27 cellular contexts compared by ENCODE assay signal in the genomic region with DNA sequence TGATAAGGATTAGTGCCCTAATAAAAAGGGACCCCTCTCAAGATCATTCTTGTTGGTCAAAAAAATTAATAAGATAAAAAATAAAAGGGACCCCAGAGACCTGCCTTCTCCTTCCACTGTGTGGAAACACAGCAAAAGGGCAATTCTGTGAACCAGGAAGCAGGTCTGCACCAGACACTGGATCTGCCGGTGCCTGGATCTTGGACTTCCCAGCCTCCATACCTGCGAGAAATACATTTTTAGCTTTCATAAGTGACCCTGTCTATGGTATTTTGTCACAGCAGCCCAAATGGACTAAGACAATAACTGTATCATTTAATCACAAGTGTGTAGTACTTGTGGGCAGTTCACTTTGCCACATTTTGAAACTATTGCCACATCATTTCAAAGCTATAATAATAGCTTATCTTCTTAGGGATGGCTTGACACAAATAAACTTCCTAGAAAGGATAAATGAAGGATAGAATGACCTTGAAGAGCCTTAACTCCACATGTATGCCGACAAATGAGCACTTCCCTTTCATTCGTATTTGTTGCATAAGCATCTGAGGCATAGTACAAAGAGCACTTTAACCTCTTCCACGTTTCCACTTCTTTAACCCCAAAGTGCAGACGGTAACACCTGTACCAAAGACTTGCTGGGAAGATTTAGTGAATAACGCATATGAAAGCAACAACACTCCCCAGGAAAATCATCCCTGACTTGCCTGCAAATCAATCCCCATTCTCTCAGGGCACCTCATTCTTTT.
"Had no signal": no experiment of that assay in that cellular context is flagged by ENCODE, and none has a peak within 500 bp of the region (broad histone marks: within the 10 kb centered on the region; RNA-seq: fewer than 3 reads in every experiment).

No MANE protein-coding gene starts in this region.

- H3K4me3 Mint-ChIP-seq: effector memory CD8-positive, alpha-beta T cell; immature natural killer cell; memory B cell; naive B cell; natural killer cell treated with Interleukin-12 subunit alpha and Interleukin-12 subunit beta and Interleukin-15 and Interleukin-18, amount 100 ng/mL, for 72 hours; stimulated activated effector memory CD8-positive, alpha-beta T cell treated with anti-CD3 and anti-CD28 coated beads, Interleukin-12 subunit alpha, Interleukin-12 subunit beta, amount 100 ng/mL, for 72 hours had no signal

- DNase-seq: cortex of kidney; effector memory CD8-positive, alpha-beta T cell; erythroblast; hypothalamus; immature natural killer cell; islet precursor cell; kidney glomerular epithelial cell; left colon; left ventricle myocardium superior; mucosa of descending colon; naive B cell; nucleus accumbens; sigmoid colon; stimulated activated CD4-positive, alpha-beta T cell treated with anti-CD3 and anti-CD28 coated beads, Interleukin-2, amount 100 ng/mL, for 24 hours; stimulated activated CD4-positive, alpha-beta T cell treated with anti-CD3 and anti-CD28 coated beads, Interleukin-4, amount 100 ng/mL, for 24 hours; stimulated activated naive CD4-positive, alpha-beta T cell treated with Interleukin-2 at 50 U/mL for 16 hours; stomach; thyroid gland; trophoblast cell had no signal

- H3K27me3 ChIP-seq: sigmoid colon, thyroid gland had no signal

- H3K9me3 ChIP-seq: mucosa of descending colon, prostate gland, right atrium auricular region, sigmoid colon, stomach, thyroid gland had no signal

- H3K36me3 Mint-ChIP-seq: immature natural killer cell; memory B cell; naive B cell; natural killer cell treated with Interleukin-12 subunit alpha and Interleukin-12 subunit beta and Interleukin-15 and Interleukin-18, amount 100 ng/mL, for 72 hours; stimulated activated effector memory CD8-positive, alpha-beta T cell treated with anti-CD3 and anti-CD28 coated beads, Interleukin-12 subunit alpha, Interleukin-12 subunit beta, amount 100 ng/mL, for 72 hours had no signal

- FAIRE-seq: endometrium, frontal cortex had no signal

- H3K27ac Mint-ChIP-seq: effector memory CD8-positive, alpha-beta T cell; immature natural killer cell; memory B cell; naive B cell; natural killer cell treated with Interleukin-12 subunit alpha and Interleukin-12 subunit beta and Interleukin-15 and Interleukin-18, amount 100 ng/mL, for 72 hours; stimulated activated effector memory CD8-positive, alpha-beta T cell treated with anti-CD3 and anti-CD28 coated beads, Interleukin-12 subunit alpha, Interleukin-12 subunit beta, amount 100 ng/mL, for 72 hours had no signal

- H3K36me3 ChIP-seq: prostate gland, right atrium auricular region, sigmoid colon, stomach, thyroid gland had no signal

- H3K4me1 Mint-ChIP-seq: immature natural killer cell; memory B cell; naive B cell; stimulated activated effector memory CD8-positive, alpha-beta T cell treated with anti-CD3 and anti-CD28 coated beads, Interleukin-12 subunit alpha, Interleukin-12 subunit beta, amount 100 ng/mL, for 72 hours had no signal

- H3K9me3 Mint-ChIP-seq: effector memory CD8-positive, alpha-beta T cell; immature natural killer cell; memory B cell; natural killer cell treated with Interleukin-12 subunit alpha and Interleukin-12 subunit beta and Interleukin-15 and Interleukin-18, amount 100 ng/mL, for 72 hours; stimulated activated effector memory CD8-positive, alpha-beta T cell treated with anti-CD3 and anti-CD28 coated beads, Interleukin-12 subunit alpha, Interleukin-12 subunit beta, amount 100 ng/mL, for 72 hours had no signal

- H3K4me3 ChIP-seq: lung, mucosa of descending colon, prostate gland, right atrium auricular region, sigmoid colon, stomach, thyroid gland had no signal

- H3K27ac ChIP-seq: prostate gland, right atrium auricular region, sigmoid colon, stomach, thyroid gland had no signal
